ENCODE assay signal across 1 cellular context in the genomic region with DNA sequence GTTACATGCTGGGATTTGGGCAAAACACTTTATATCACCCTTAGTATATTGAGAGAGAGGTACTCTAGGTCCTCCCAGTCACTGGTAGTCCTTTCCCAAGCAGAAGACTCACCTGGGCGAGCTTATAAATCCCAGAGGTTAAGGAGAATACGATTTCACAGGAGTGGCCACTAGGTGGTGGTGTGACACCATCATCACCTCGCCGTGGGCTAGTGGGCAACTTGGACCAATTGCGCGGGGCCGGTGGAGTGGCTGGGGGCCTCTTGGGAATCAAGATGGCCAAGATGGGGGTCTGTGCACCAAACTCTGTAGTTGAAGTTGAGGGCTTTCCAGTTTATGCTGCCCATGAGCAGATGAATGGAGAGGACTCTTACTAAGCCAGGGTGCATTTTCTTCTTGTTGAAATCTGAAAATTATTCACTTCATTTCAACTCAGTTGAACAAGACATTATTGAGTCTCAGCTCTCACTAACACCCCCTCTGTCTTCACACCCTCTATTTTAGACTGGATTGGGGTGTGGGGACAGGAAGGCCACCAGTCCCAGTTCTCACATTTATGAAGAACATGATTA.
TF ChIP-seq lines count a peak whose summit lies in the region.

No MANE protein-coding gene starts in this region.

TF ChIP-seq in HCT116, 20 proteins besides CTCF, POLR2A, EP300 and RAD21 (continued from another document):
- TF ChIP-seq, protein P1, sequence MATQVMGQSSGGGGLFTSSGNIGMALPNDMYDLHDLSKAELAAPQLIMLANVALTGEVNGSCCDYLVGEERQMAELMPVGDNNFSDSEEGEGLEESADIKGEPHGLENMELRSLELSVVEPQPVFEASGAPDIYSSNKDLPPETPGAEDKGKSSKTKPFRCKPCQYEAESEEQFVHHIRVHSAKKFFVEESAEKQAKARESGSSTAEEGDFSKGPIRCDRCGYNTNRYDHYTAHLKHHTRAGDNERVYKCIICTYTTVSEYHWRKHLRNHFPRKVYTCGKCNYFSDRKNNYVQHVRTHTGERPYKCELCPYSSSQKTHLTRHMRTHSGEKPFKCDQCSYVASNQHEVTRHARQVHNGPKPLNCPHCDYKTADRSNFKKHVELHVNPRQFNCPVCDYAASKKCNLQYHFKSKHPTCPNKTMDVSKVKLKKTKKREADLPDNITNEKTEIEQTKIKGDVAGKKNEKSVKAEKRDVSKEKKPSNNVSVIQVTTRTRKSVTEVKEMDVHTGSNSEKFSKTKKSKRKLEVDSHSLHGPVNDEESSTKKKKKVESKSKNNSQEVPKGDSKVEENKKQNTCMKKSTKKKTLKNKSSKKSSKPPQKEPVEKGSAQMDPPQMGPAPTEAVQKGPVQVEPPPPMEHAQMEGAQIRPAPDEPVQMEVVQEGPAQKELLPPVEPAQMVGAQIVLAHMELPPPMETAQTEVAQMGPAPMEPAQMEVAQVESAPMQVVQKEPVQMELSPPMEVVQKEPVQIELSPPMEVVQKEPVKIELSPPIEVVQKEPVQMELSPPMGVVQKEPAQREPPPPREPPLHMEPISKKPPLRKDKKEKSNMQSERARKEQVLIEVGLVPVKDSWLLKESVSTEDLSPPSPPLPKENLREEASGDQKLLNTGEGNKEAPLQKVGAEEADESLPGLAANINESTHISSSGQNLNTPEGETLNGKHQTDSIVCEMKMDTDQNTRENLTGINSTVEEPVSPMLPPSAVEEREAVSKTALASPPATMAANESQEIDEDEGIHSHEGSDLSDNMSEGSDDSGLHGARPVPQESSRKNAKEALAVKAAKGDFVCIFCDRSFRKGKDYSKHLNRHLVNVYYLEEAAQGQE (IDR thresholded peaks at IDR 0.05; ENCODE audit: low read depth), result no peak
- no peak for TF ChIP-seq JUND (IDR thresholded peaks at IDR 0.05)
